ENCODE assay signal across 9 cellular contexts in the genomic region with DNA sequence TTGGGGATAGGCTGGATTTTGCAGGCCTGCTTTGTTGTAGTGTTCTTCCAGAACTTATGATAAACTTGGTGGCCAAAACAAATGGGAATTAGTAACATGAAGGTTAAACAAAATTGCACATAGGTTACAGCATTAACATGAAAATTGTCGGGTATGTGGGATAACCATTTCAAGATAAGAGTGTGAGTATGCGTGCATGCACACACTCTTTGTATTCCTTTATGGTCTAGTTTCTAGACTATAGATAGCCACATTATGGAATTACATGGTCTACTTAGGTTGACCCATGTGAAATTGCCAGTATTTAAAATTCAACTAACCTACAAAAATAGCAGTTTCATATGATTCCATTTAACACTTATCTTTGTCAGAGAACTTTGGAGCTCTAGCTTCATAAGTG. TPM values are rescaled to one million over a fixed set of nuclear protein-coding genes. Genes with fewer than 3 reads are reported as not detected.
DNase-seq lines count a peak whose midpoint lies in the region; ATAC-seq, FAIRE-seq and TF ChIP-seq lines count a peak whose summit lies in the region.
"Had no signal": no experiment of that assay in that cellular context is flagged by ENCODE, and none has a peak within 500 bp of the region (broad histone marks: within the 10 kb centered on the region; RNA-seq: fewer than 3 reads in every experiment).

No MANE protein-coding gene starts in this region.

- peak overlapping the region; percentile 88 for H3K4me2 ChIP-seq in HepG2 (ENCODE audit: low read depth, low read length)

- ATAC-seq in HepG2, result no peak
- ATAC-seq in upper lobe of left lung (ENCODE audit: low FRiP score in 2 of 2), result no peak
- ATAC-seq in activated CD8-positive, alpha-beta memory T cell treated with anti-CD3 and anti-CD28 coated beads, Interleukin-2, amount 10 ng/mL, durations not matched to agents 7 days and 5 days, result no peak

- FAIRE-seq in HepG2 (lab: Jason Lieb, UNC), result no peak

- H3K4me3 Mint-ChIP-seq in MCF 10A (ENCODE audit: unreplicated experiment), result no peak overlapping the region
- no peak overlapping the region for H3K4me3 Mint-ChIP-seq in activated CD8-positive, alpha-beta memory T cell treated with anti-CD3 and anti-CD28 coated beads, Interleukin-2, amount 10 ng/mL, durations not matched to agents 7 days and 5 days

- DNase-seq in breast epithelium (ENCODE audit: low spot score in 2 of 2), result no peak
- DNase-seq in MCF 10A (ENCODE audit: unreplicated experiment), result no peak
- no peak for DNase-seq in astrocyte of the cerebellum (ENCODE audit: low read depth)
- no peak for DNase-seq in HepG2 (ENCODE audit: low spot score)
- no peak for DNase-seq in upper lobe of left lung
- no peak for DNase-seq in KBM-7
- DNase-seq in activated CD8-positive, alpha-beta memory T cell treated with anti-CD3 and anti-CD28 coated beads, Interleukin-2, amount 10 ng/mL, durations not matched to agents 7 days and 5 days, result no peak
- DNase-seq in stimulated activated CD4-positive, alpha-beta T cell treated with anti-CD3 and anti-CD28 coated beads, Interleukin-2, amount 100 ng/mL, for 48 hours, result no peak
- DNase-seq: NCI-H1436 treated with DMSO at 0.1 percent for 48 hours had no signal

- H3K9me3 ChIP-seq in breast epithelium (no peaks in the 10 kb centered on the region), HepG2 (ENCODE audit: low read length) (no peaks in the 10 kb centered on the region), upper lobe of left lung (no peaks in the 10 kb centered on the region)

- H3K27ac ChIP-seq in breast epithelium, result no peak overlapping the region
- peak overlapping the region; percentile 92 for H3K27ac ChIP-seq in HepG2 (ENCODE audit: extremely low read length, insufficient read depth, low read length)
- H3K27ac ChIP-seq in upper lobe of left lung, result peak overlapping the region in 1 of 4 donors; percentile 94

- intact Hi-C loops in breast epithelium (cut with DNase I; ENCODE audit: low total_unique reads), result no loop called here
- intact Hi-C loops in MCF 10A (cut with micrococcal nuclease), result loop anchor here (5.0 to 10.0 kb wide), 3 partner anchors 101 to 574 kb away; a partner anchor contains a TSS
- intact Hi-C loops in HepG2 (cut with micrococcal nuclease; ENCODE audit: unreplicated experiment), result no loop called here

- H3K9me3 Mint-ChIP-seq in MCF 10A (ENCODE audit: unreplicated experiment), result no peaks in the 10 kb centered on the region
- H3K9me3 Mint-ChIP-seq in activated CD8-positive, alpha-beta memory T cell treated with anti-CD3 and anti-CD28 coated beads, Interleukin-2, amount 10 ng/mL, durations not matched to agents 7 days and 5 days (ENCODE audit: low read depth), result no peaks in the 10 kb centered on the region

- H3K27ac Mint-ChIP-seq in MCF 10A (ENCODE audit: low read depth, unreplicated experiment), result no peak overlapping the region
- H3K27ac Mint-ChIP-seq in activated CD8-positive, alpha-beta memory T cell treated with anti-CD3 and anti-CD28 coated beads, Interleukin-2, amount 10 ng/mL, durations not matched to agents 7 days and 5 days, result no peak overlapping the region

- in situ Hi-C loops in astrocyte of the cerebellum (cut with HindIII; ENCODE audit: low sequenced_read_pairs) (no loop called here), HepG2 (cut with HindIII; ENCODE audit: extremely low pct_ligation_motif_present, low pct_unique_long_range_greater_than_20kb) (no loop called here), KBM-7 (cut with MboI; ENCODE audit: low pct_unique_long_range_greater_than_20kb, low sequenced_read_pairs) (no loop called here)

- H3K9ac ChIP-seq in HepG2 (ENCODE audit: insufficient read depth, low read depth, low read length), result peak overlapping the region; percentile 97

- H3K4me3 ChIP-seq in breast epithelium (peak overlapping the region in 2 of 3 donors; percentile 85 to 93), astrocyte of the cerebellum (ENCODE audit: low read depth, low read length) (peak overlapping the region; percentile 92), HepG2 (replicated peaks in 1 of 3; ENCODE audit: insufficient read depth in 1 of 3, low read depth in 2 of 3, low read length in 3 of 3) (peak overlapping the region; percentile 90 to 98 (median 96)), upper lobe of left lung (peak overlapping the region in 3 of 4 donors; percentile 70 to 94 (median 91))

- TF ChIP-seq EP300 in HepG2 (IDR thresholded peaks at IDR 0.05; ENCODE audit: low read depth in 2 of 2, low read length in 2 of 2), result no peak
- no peak for TF ChIP-seq EP300 in HepG2 (CRISPR knock-in tag; IDR thresholded peaks at IDR 0.05; ENCODE audit: borderline replicate concordance)
- TF ChIP-seq EP300 in upper lobe of left lung (IDR thresholded peaks at IDR 0.05), result no peak

- BruUV-seq in MCF 10A (replicated peaks; lab: Mats Ljungman, UMichigan) (no TSS peak), HepG2 (replicated peaks; lab: Mats Ljungman, UMichigan) (TSS peak; percentile 43)

- 2% methylated on average over 2 of the region's 2 CpGs for WGBS in HepG2 (ENCODE audit: low lambda C conversion rate)
- 51 to 64% methylated on average over 2 of the region's 2 CpGs for WGBS in upper lobe of left lung, 2 donors

- no peak for TF ChIP-seq RAD21 in HepG2 (CRISPR knock-in tag; IDR thresholded peaks at IDR 0.05)

- H2AFZ ChIP-seq in HepG2 (ENCODE audit: low read length), result no peak overlapping the region

- H4K20me1 ChIP-seq in HepG2 (ENCODE audit: insufficient read depth, low read length), result peaks cover 61% of the 10 kb centered on the region

- H3K36me3 Mint-ChIP-seq in MCF 10A (ENCODE audit: insufficient read depth, unreplicated experiment), result peaks cover 18% of the 10 kb centered on the region
- peaks cover 23% of the 10 kb centered on the region for H3K36me3 Mint-ChIP-seq in activated CD8-positive, alpha-beta memory T cell treated with anti-CD3 and anti-CD28 coated beads, Interleukin-2, amount 10 ng/mL, durations not matched to agents 7 days and 5 days

- H3K36me3 ChIP-seq in breast epithelium, result no peaks in the 10 kb centered on the region
- H3K36me3 ChIP-seq in HepG2 (replicated peaks in 1 of 2; ENCODE audit: control insufficient read depth in 1 of 2, insufficient read depth in 2 of 2, low read length in 2 of 2), result peaks cover 0 to 11% of the 10 kb centered on the region in 2 experiments; a peak in 2 of 5 replicates
- H3K36me3 ChIP-seq in upper lobe of left lung, result peaks cover 0 to 10% (median 1%) of the 10 kb centered on the region in 4 donors

- TF ChIP-seq POLR2A in breast epithelium (IDR thresholded peaks at IDR 0.05) (no peak), HepG2 (IDR thresholded peaks at IDR 0.05; ENCODE audit: insufficient read depth in 1 of 2, low read depth in 2 of 2, low read length in 2 of 2) (no peak), upper lobe of left lung (IDR thresholded peaks at IDR 0.05) (no peak)

- peaks cover 69% of the 10 kb centered on the region for H3K79me2 ChIP-seq in HepG2 (ENCODE audit: insufficient read depth, low read length)

- no peaks in the 10 kb centered on the region for H3K27me3 Mint-ChIP-seq in MCF 10A (ENCODE audit: insufficient read depth, unreplicated experiment)
- no peaks in the 10 kb centered on the region for H3K27me3 Mint-ChIP-seq in activated CD8-positive, alpha-beta memory T cell treated with anti-CD3 and anti-CD28 coated beads, Interleukin-2, amount 10 ng/mL, durations not matched to agents 7 days and 5 days

- no peaks in the 10 kb centered on the region for H3K27me3 ChIP-seq in breast epithelium
- H3K27me3 ChIP-seq in HepG2 (ENCODE audit: control insufficient read depth in 1 of 2, insufficient read depth in 2 of 2, low read length in 2 of 2), result no peaks in the 10 kb centered on the region; a peak in 1 of 5 replicates
- no peaks in the 10 kb centered on the region for H3K27me3 ChIP-seq in upper lobe of left lung

- POLR2A ChIA-PET in MCF 10A (lab: Yijun Ruan, JAX), result interaction anchor here (0.6 to 6.0 kb wide), 10 partner anchors 8 to 1551 kb away, joined by 3 to 124 read pairs (median 6); a partner anchor contains a TSS
- POLR2A ChIA-PET in HepG2 (lab: Yijun Ruan, JAX), result interaction anchor here (1.2 kb wide), 1 partner anchor 102 kb away, joined by 4 read pairs; a partner anchor contains a TSS

- TF ChIP-seq CTCF in breast epithelium (IDR thresholded peaks at IDR 0.05) (no peak), MCF 10A (IDR thresholded peaks at IDR 0.05; ENCODE audit: unreplicated experiment) (no peak), astrocyte of the cerebellum (IDR thresholded peaks at IDR 0.05; ENCODE audit: low read depth, low read length, missing control alignments) (no peak), HepG2 (CRISPR knock-in tag; IDR thresholded peaks at IDR 0.05) (no peak), upper lobe of left lung (IDR thresholded peaks at IDR 0.05) (no peak)

- CTCF ChIA-PET in MCF 10A (lab: Yijun Ruan, JAX), result interaction anchor here (0.6 to 1.0 kb wide), 2 partner anchors 58 to 265 kb away, joined by 3 to 4 read pairs; no protein-coding TSS in a partner anchor
- CTCF ChIA-PET in HepG2 (lab: Yijun Ruan, JAX; ENCODE audit: low intra/inter-chr PET ratio, low total read pairs), result no interaction called here
- CTCF ChIA-PET in activated CD8-positive, alpha-beta memory T cell treated with anti-CD3 and anti-CD28 coated beads, Interleukin-2, amount 10 ng/mL, durations not matched to agents 7 days and 5 days (lab: Charles Lee), result interaction anchor here (0.6 kb wide), 1 partner anchor 220 kb away, joined by 3 read pairs; no protein-coding TSS in a partner anchor

- peaks cover 37% of the 10 kb centered on the region for H3K4me1 Mint-ChIP-seq in MCF 10A (ENCODE audit: insufficient read depth, unreplicated experiment)
- peaks cover 37% of the 10 kb centered on the region for H3K4me1 Mint-ChIP-seq in activated CD8-positive, alpha-beta memory T cell treated with anti-CD3 and anti-CD28 coated beads, Interleukin-2, amount 10 ng/mL, durations not matched to agents 7 days and 5 days

- H3K4me1 ChIP-seq in breast epithelium (peaks cover 0 to 6% of the 10 kb centered on the region in 2 donors), HepG2 (ENCODE audit: insufficient read depth, low read length) (peaks cover 54% of the 10 kb centered on the region), upper lobe of left lung (peaks cover 17 to 33% (median 19%) of the 10 kb centered on the region in 4 donors)

RNA-seq across cellular contexts. Expression of a gene that starts 1.4 kb away (rescaled TPM):
- total RNA-seq in breast epithelium (10 to 100 TPM; 12.8 to 34.0 (median 16.5) TPM), MCF 10A (2022) (47.7 and 59.9 TPM in 2 replicates), HepG2 (2016; rRNA removed; fragmentation: Illumina TruSeq; extraction: Trizol) (111 and 144 TPM in 2 replicates), upper lobe of left lung (10 to 100 TPM; 29.3 to 93.7 (median 72.5) TPM)
- 13.9 and 16.0 TPM in 2 replicates for total RNA-seq in HepG2 (2016; cell fraction: cytosol; rRNA removed; fragmentation: Illumina TruSeq; extraction: Trizol; ENCODE audit: low read depth)
- 94.9 and 148 TPM in 2 replicates for total RNA-seq in HepG2 (2016; cell fraction: insoluble cytoplasmic fraction; rRNA removed; fragmentation: Illumina TruSeq; extraction: Trizol)
- 34.9 and 43.7 TPM in 2 replicates for total RNA-seq in HepG2 (2016; cell fraction: membrane; rRNA removed; fragmentation: Illumina TruSeq; extraction: Trizol)
- total RNA-seq in HepG2 (2016; cell fraction: nucleus; rRNA removed; fragmentation: Illumina TruSeq; extraction: Trizol), result 273 and 279 TPM in 2 replicates
- polyA plus RNA-seq in HepG2 (2011; rRNA removed), result 43.0 and 54.2 TPM in 2 replicates
- 16.7 and 37.7 TPM in 2 replicates for polyA plus RNA-seq in HepG2 (2011; cell fraction: cytosol; rRNA removed)
- polyA plus RNA-seq in HepG2 (2011; cell fraction: nucleus; rRNA removed), result 41.8 and 60.3 TPM in 2 replicates
- polyA plus RNA-seq in HepG2 (2012), result 147 and 165 TPM in 2 replicates
- polyA plus RNA-seq in HepG2 (2016; cell fraction: cytosol; fragmentation: Illumina TruSeq; extraction: Trizol; ENCODE audit: low read depth), result 5.0 and 5.2 TPM in 2 replicates
- polyA plus RNA-seq in HepG2 (2016; cell fraction: insoluble cytoplasmic fraction; fragmentation: Illumina TruSeq; extraction: Trizol; ENCODE audit: low read depth), result 67.7 and 73.3 TPM in 2 replicates
- 10.6 and 13.1 TPM in 2 replicates for polyA plus RNA-seq in HepG2 (2016; cell fraction: membrane; fragmentation: Illumina TruSeq; extraction: Trizol; ENCODE audit: low read depth)
- 271 and 285 TPM in 2 replicates for polyA plus RNA-seq in HepG2 (2016; cell fraction: nucleus; fragmentation: Illumina TruSeq; extraction: Trizol; ENCODE audit: insufficient read depth, low read depth)
- polyA minus RNA-seq in HepG2 (2011; rRNA and poly(A)+ RNA removed; ENCODE audit: low replicate concordance), result 101 and 102 TPM in 2 replicates
- 53.2 and 76.7 TPM in 2 replicates for polyA minus RNA-seq in HepG2 (2011; cell fraction: cytosol; rRNA and poly(A)+ RNA removed)
- polyA minus RNA-seq in HepG2 (2011; cell fraction: nucleus; rRNA and poly(A)+ RNA removed), result 204 and 309 TPM in 2 replicates
- total RNA-seq in activated CD8-positive, alpha-beta memory T cell treated with anti-CD3 and anti-CD28 coated beads, Interleukin-2, amount 10 ng/mL, durations not matched to agents 7 days and 5 days, result 10 to 100 TPM; 69.5 to 99.8 TPM
